In the genomic region with DNA sequence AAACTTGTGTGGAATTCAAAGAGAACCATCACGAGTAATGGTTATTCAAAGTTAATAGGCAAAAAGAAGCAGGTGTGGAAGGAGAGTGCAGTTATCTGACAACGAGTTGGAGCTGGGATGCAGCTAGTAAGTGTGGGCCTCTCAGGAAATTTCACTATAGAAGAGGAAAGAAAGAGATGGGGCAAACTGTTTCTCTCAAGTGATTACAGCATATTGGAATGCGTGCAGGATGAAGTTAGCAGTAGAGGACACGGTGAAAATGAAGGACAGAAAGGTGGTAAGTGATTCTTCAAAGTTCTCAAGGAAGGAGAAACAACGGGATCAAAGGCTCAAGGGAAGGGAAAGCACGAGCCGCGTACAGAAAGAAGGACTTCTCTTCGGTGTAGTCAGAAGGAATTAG, we compare ENCODE assay signal across 1 cellular context.
TF ChIP-seq lines count a peak whose summit lies in the region.

No MANE protein-coding gene starts in this region.

TF ChIP-seq in endothelial cell of umbilical vein, 7 proteins besides CTCF, POLR2A, EP300 and RAD21:
- no peak for TF ChIP-seq MAX (IDR thresholded peaks at IDR 0.05; ENCODE audit: insufficient read depth, insufficient read length)
- no peak for TF ChIP-seq EZH2 (IDR thresholded peaks at IDR 0.05; ENCODE audit: borderline replicate concordance, low read depth, low read length, severe bottlenecking)
- TF ChIP-seq FOS (IDR thresholded peaks at IDR 0.05; ENCODE audit: borderline replicate concordance, insufficient read depth, low read length) = no peak
- TF ChIP-seq JUN (IDR thresholded peaks at IDR 0.05; ENCODE audit: borderline replicate concordance, insufficient read depth, insufficient read length, low read depth) = no peak
- no peak for TF ChIP-seq POLR2AphosphoS5 (IDR thresholded peaks at IDR 0.05; ENCODE audit: insufficient read depth, low read depth, low read length)
- no peak for TF ChIP-seq MYC (IDR thresholded peaks at IDR 0.05; ENCODE audit: low read depth, low read length)
- no peak for TF ChIP-seq GATA2 (IDR thresholded peaks at IDR 0.05; ENCODE audit: insufficient read depth, insufficient read length, low read depth, low read length)
